ENCODE assay signal across 23 cellular contexts in genomic region chr18:76956648-76957047, GRCh38.
"Had no signal": no experiment of that assay in that cellular context is flagged by ENCODE, and none has a peak within 500 bp of the region (broad histone marks: within the 10 kb centered on the region; RNA-seq: fewer than 3 reads in every experiment).

No MANE protein-coding gene starts in this region.

- DNase-seq: activated CD4-positive, alpha-beta memory T cell treated with anti-CD3 and anti-CD28 coated beads for 36 hours; activated CD4-positive, alpha-beta T cell treated with anti-CD3 and anti-CD28 coated beads for 4 hours; activated CD4-positive, CD25-positive, alpha-beta regulatory T cell; activated naive CD4-positive, alpha-beta T cell; activated T-cell treated with anti-CD3 and anti-CD28 coated beads, Interleukin-2, amount 50 U/mL, for 1 hour; adrenal gland; central memory CD4-positive, alpha-beta T cell; dermis blood vessel endothelial cell; effector memory CD4-positive, alpha-beta T cell; gastrocnemius medialis; hypothalamus; left ventricle myocardium inferior; mammary epithelial cell; stimulated activated CD4-positive, alpha-beta T cell treated with anti-CD3 and anti-CD28 coated beads, Interleukin-4, amount 100 ng/mL, for 24 hours; stimulated activated naive CD8-positive, alpha-beta T cell treated with anti-CD3 and anti-CD28 coated beads, Interleukin-15, amount 100 ng/mL, for 72 hours; T-cell; T1000; transverse colon had no signal

- H3K4me3 Mint-ChIP-seq: activated CD4-positive, alpha-beta memory T cell treated with anti-CD3 and anti-CD28 coated beads for 36 hours; activated naive CD8-positive, alpha-beta T cell; activated T-helper 17 cell treated with anti-CD3 and anti-CD28 coated beads, Interleukin-2, amount 50 U/mL, for 72 hours; mesothelial cell of epicardium; stimulated activated naive CD8-positive, alpha-beta T cell treated with anti-CD3 and anti-CD28 coated beads, Interleukin-15, amount 100 ng/mL, for 72 hours had no signal

- H3K9me3 ChIP-seq: adrenal gland, gastrocnemius medialis, left ventricle myocardium inferior, suprapubic skin, transverse colon, vagina had no signal

- H3K27me3 ChIP-seq: adrenal gland, gastrocnemius medialis, suprapubic skin, transverse colon, vagina had no signal

- H3K4me1 ChIP-seq: gastrocnemius medialis, suprapubic skin had no signal

- H3K27me3 Mint-ChIP-seq: activated CD4-positive, alpha-beta memory T cell treated with anti-CD3 and anti-CD28 coated beads for 36 hours; activated naive CD8-positive, alpha-beta T cell; activated T-helper 17 cell treated with anti-CD3 and anti-CD28 coated beads, Interleukin-2, amount 50 U/mL, for 72 hours; stimulated activated naive CD8-positive, alpha-beta T cell treated with anti-CD3 and anti-CD28 coated beads, Interleukin-15, amount 100 ng/mL, for 72 hours; T-cell had no signal

- H3K27ac ChIP-seq: adrenal gland, gastrocnemius medialis, left ventricle myocardium inferior, suprapubic skin, transverse colon had no signal

- ATAC-seq: activated T-helper 17 cell treated with anti-CD3 and anti-CD28 coated beads, Interleukin-2, amount 50 U/mL, for 72 hours; gastrocnemius medialis; T-cell had no signal

- H3K9me3 Mint-ChIP-seq: activated CD4-positive, alpha-beta memory T cell treated with anti-CD3 and anti-CD28 coated beads for 36 hours; activated T-helper 17 cell treated with anti-CD3 and anti-CD28 coated beads, Interleukin-2, amount 50 U/mL, for 72 hours; stimulated activated naive CD8-positive, alpha-beta T cell treated with anti-CD3 and anti-CD28 coated beads, Interleukin-15, amount 100 ng/mL, for 72 hours; T-cell had no signal

- H3K4me3 ChIP-seq: adrenal gland, gastrocnemius medialis, left ventricle myocardium inferior, suprapubic skin, transverse colon, vagina had no signal

- H3K27ac Mint-ChIP-seq: activated CD4-positive, alpha-beta memory T cell treated with anti-CD3 and anti-CD28 coated beads for 36 hours; activated naive CD8-positive, alpha-beta T cell; mesothelial cell of epicardium; T-cell had no signal
